In the genomic region with DNA sequence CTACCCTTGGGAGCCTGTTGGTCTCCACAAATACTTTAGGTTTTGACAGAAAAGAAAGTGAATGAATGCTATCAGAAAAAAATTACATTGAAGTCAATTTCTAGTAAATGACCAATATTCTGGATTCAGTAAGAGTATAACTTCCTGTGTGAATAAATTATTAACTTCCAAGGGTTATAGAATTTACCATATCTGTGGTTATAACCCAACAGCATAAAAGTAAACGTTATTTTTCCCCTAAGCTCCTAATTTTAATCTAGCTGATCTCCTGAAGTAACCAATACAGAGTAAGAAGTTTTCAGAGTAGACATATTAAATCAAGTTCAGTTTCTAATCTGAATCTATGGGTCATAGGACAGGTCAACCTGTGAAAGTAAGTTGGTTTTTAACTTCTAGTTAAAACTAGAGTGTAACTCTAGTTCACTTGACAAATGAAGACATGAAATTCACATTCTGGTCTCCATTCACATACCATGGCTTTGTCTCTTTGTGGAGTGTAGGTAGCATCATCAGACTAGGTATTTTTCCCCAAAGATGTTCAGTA, we compare ENCODE assay signal across 15 cellular contexts.
DNase-seq lines count a peak whose midpoint lies in the region; ATAC-seq and TF ChIP-seq lines count a peak whose summit lies in the region.
"Had no signal": no experiment of that assay in that cellular context is flagged by ENCODE, and none has a peak within 500 bp of the region (broad histone marks: within the 10 kb centered on the region; RNA-seq: fewer than 3 reads in every experiment).

No MANE protein-coding gene starts in this region.

- no peak for TF ChIP-seq CTCF in neutrophil (IDR thresholded peaks at IDR 0.05)

- H3K9me3 Mint-ChIP-seq in activated T-cell treated with anti-CD3 and anti-CD28 coated beads, Interleukin-2, amount 50 U/mL, for 24 hours, result peaks cover 2% of the 10 kb centered on the region

- no peaks in the 10 kb centered on the region for H3K36me3 ChIP-seq in neutrophil

- ATAC-seq in GM21786 (IDR thresholded peaks at IDR 0.05; ENCODE audit: unreplicated experiment), result peak; percentile 40
- ATAC-seq in HG03159 (IDR thresholded peaks at IDR 0.05; ENCODE audit: unreplicated experiment), result peak; percentile 48
- ATAC-seq: A549 had no signal

- H3K9me3 ChIP-seq in neutrophil, result no peaks in the 10 kb centered on the region
- H3K9me3 ChIP-seq: A549 had no signal

- H3K27me3 ChIP-seq in neutrophil, result no peaks in the 10 kb centered on the region

- peaks cover 17% of the 10 kb centered on the region for H3K4me1 Mint-ChIP-seq in activated T-cell treated with anti-CD3 and anti-CD28 coated beads, Interleukin-2, amount 50 U/mL, for 24 hours (ENCODE audit: low read depth)

- no peak overlapping the region for H3K4me3 Mint-ChIP-seq in activated T-cell treated with anti-CD3 and anti-CD28 coated beads, Interleukin-2, amount 50 U/mL, for 24 hours

- H3K27ac Mint-ChIP-seq in activated T-cell treated with anti-CD3 and anti-CD28 coated beads, Interleukin-2, amount 50 U/mL, for 24 hours, result peak overlapping the region; percentile 84

- no peak for DNase-seq in activated T-cell treated with anti-CD3 and anti-CD28 coated beads, Interleukin-2, amount 50 U/mL, for 24 hours
- DNase-seq in activated T-cell treated with anti-CD3 and anti-CD28 coated beads, Interleukin-2, amount 50 U/mL, for 48 hours, result no peak
- DNase-seq in NCI-H345 (lab: John Stamatoyannopoulos, UW) (no peak), NCI-H69 (lab: John Stamatoyannopoulos, UW) (no peak), iPS-NIHi7 (ENCODE audit: extremely low spot score) (no peak)
- DNase-seq: activated CD8-positive, alpha-beta memory T cell treated with anti-CD3 and anti-CD28 coated beads, Interleukin-2, amount 50 U/mL, for 48 hours; amniotic stem cell; COR-L47; cortex of kidney; T1000 had no signal

- peak overlapping the region; percentile 70 for H3K27ac ChIP-seq in neutrophil
- H3K27ac ChIP-seq: A549, parathyroid adenoma had no signal

- H3K4me3 ChIP-seq in neutrophil (ENCODE audit: low read depth in 1 of 2, low read length in 1 of 2), result no peak overlapping the region
- H3K4me3 ChIP-seq: A549 had no signal

- H3K4me1 ChIP-seq in neutrophil (ENCODE audit: control insufficient read depth in 1 of 2, insufficient read depth in 1 of 2, low read depth in 1 of 2, low read length in 1 of 2), result peaks cover 22 to 49% of the 10 kb centered on the region in 2 experiments
- H3K4me1 ChIP-seq: A549, parathyroid adenoma had no signal

- H3K36me3 Mint-ChIP-seq in activated T-cell treated with anti-CD3 and anti-CD28 coated beads, Interleukin-2, amount 50 U/mL, for 24 hours (ENCODE audit: low read depth), result no peaks in the 10 kb centered on the region

- H3K27me3 Mint-ChIP-seq in activated T-cell treated with anti-CD3 and anti-CD28 coated beads, Interleukin-2, amount 50 U/mL, for 24 hours, result no peaks in the 10 kb centered on the region
